Comparison of ENCODE assay signal across 17 cellular contexts in the genomic region with DNA sequence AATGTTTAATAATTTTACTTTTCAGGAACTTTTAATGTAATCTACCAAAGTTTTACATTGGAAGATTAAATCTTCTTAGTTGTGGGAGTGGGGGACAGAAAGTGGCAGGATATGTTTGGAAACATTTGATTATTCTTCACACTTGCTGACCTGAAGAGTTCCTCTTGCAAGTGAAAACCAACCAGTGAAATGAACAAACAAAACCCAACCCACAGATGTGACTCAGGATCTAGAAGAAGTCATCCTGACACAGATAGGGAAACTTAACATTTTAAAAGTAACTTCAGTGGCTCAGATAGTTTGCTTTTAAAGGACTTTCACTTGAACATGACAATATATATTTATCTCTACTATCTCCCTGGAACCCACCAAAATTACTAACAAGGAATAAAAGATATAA.
"Had no signal": no experiment of that assay in that cellular context is flagged by ENCODE, and none has a peak within 500 bp of the region (broad histone marks: within the 10 kb centered on the region; RNA-seq: fewer than 3 reads in every experiment).

No MANE protein-coding gene starts in this region.

- ATAC-seq: heart left ventricle; psoas muscle; stimulated activated naive CD8-positive, alpha-beta T cell treated with anti-CD3 and anti-CD28 coated beads, Interleukin-15, amount 100 ng/mL, for 72 hours; upper lobe of right lung had no signal

- H3K4me3 ChIP-seq: cardiac muscle cell, heart left ventricle, left ventricle myocardium inferior, psoas muscle, SK-N-MC, testis, upper lobe of right lung had no signal

- H3K27me3 Mint-ChIP-seq: activated B cell treated with CpG ODN at 0.5 μM for 24 hours; activated naive CD4-positive, alpha-beta T cell treated with anti-CD3 and anti-CD28 coated beads, Interleukin-2, amount 10 ng/mL, durations not matched to agents 7 days and 5 days; stimulated activated naive CD8-positive, alpha-beta T cell treated with anti-CD3 and anti-CD28 coated beads, Interleukin-15, amount 100 ng/mL, for 72 hours had no signal

- H3K27ac Mint-ChIP-seq: activated B cell treated with CpG ODN at 0.5 μM for 24 hours; activated naive CD4-positive, alpha-beta T cell treated with anti-CD3 and anti-CD28 coated beads, Interleukin-2, amount 10 ng/mL, durations not matched to agents 7 days and 5 days; nephron progenitor cell had no signal

- H3K27ac ChIP-seq: cardiac muscle cell, heart left ventricle, left ventricle myocardium inferior, psoas muscle, SK-N-MC, testis, upper lobe of right lung had no signal

- H3K4me1 Mint-ChIP-seq: activated B cell treated with CpG ODN at 0.5 μM for 24 hours; activated naive CD4-positive, alpha-beta T cell treated with anti-CD3 and anti-CD28 coated beads, Interleukin-2, amount 10 ng/mL, durations not matched to agents 7 days and 5 days; nephron progenitor cell; stimulated activated naive CD8-positive, alpha-beta T cell treated with anti-CD3 and anti-CD28 coated beads, Interleukin-15, amount 100 ng/mL, for 72 hours had no signal

- H3K4me1 ChIP-seq: heart left ventricle, psoas muscle, testis, upper lobe of right lung had no signal

- H3K4me3 Mint-ChIP-seq: activated B cell treated with CpG ODN at 0.5 μM for 24 hours; activated naive CD4-positive, alpha-beta T cell treated with anti-CD3 and anti-CD28 coated beads, Interleukin-2, amount 10 ng/mL, durations not matched to agents 7 days and 5 days; nephron progenitor cell; stimulated activated naive CD8-positive, alpha-beta T cell treated with anti-CD3 and anti-CD28 coated beads, Interleukin-15, amount 100 ng/mL, for 72 hours had no signal

- FAIRE-seq: colon, frontal cortex had no signal

- H3K9me3 Mint-ChIP-seq: activated naive CD4-positive, alpha-beta T cell treated with anti-CD3 and anti-CD28 coated beads, Interleukin-2, amount 10 ng/mL, durations not matched to agents 7 days and 5 days; nephron progenitor cell; stimulated activated naive CD8-positive, alpha-beta T cell treated with anti-CD3 and anti-CD28 coated beads, Interleukin-15, amount 100 ng/mL, for 72 hours had no signal

- H3K9me3 ChIP-seq: heart left ventricle, left ventricle myocardium inferior, psoas muscle, testis, upper lobe of right lung had no signal

- H3K27me3 ChIP-seq: cardiac muscle cell, heart left ventricle, testis, upper lobe of right lung had no signal

- DNase-seq: activated B cell treated with CpG ODN at 0.5 μM for 24 hours; activated naive CD4-positive, alpha-beta T cell treated with anti-CD3 and anti-CD28 coated beads, Interleukin-2, amount 10 ng/mL, durations not matched to agents 7 days and 5 days; heart left ventricle; islet precursor cell; left ventricle myocardium inferior; mesendoderm; nephron progenitor cell; psoas muscle; stimulated activated CD4-positive, alpha-beta T cell treated with anti-CD3 and anti-CD28 coated beads, Interleukin-4, amount 100 ng/mL, for 1 hour; stimulated activated naive CD8-positive, alpha-beta T cell treated with anti-CD3 and anti-CD28 coated beads, Interleukin-15, amount 100 ng/mL, for 72 hours; T-helper 1 cell; testis; upper lobe of right lung had no signal
